Comparison of ENCODE assay signal across 19 cellular contexts in genomic region chr1:145847827-145848226, GRCh38. TPM values are rescaled to one million over a fixed set of nuclear protein-coding genes. Genes with fewer than 3 reads are reported as not detected.
DNase-seq lines count a peak whose midpoint lies in the region; ATAC-seq and TF ChIP-seq lines count a peak whose summit lies in the region.
"Had no signal": no experiment of that assay in that cellular context is flagged by ENCODE, and none has a peak within 500 bp of the region (broad histone marks: within the 10 kb centered on the region; RNA-seq: fewer than 3 reads in every experiment).

No MANE protein-coding gene starts in this region.

- TF ChIP-seq CTCF in activated CD8-positive, alpha-beta T cell treated with anti-CD3 and anti-CD28 coated beads for 36 hours (IDR thresholded peaks at IDR 0.05) = no peak
- TF ChIP-seq CTCF in endothelial cell (IDR thresholded peaks at IDR 0.05; ENCODE audit: unreplicated experiment) = no peak
- no peak for TF ChIP-seq CTCF in osteoblast (IDR thresholded peaks at IDR 0.05; ENCODE audit: extremely low read depth, low read depth, low read length)

- no peak overlapping the region for H3K4me2 ChIP-seq in osteoblast (ENCODE audit: insufficient read depth, low read length)
- H3K4me2 ChIP-seq: BLaER1 treated with 17β-estradiol and CSF1 and Interleukin-3, amounts not matched to agents 10 nM and 100 nM had no signal

- H3K4me1 Mint-ChIP-seq in activated CD8-positive, alpha-beta T cell treated with anti-CD3 and anti-CD28 coated beads for 36 hours (ENCODE audit: low read depth) = peaks cover 13% of the 10 kb centered on the region
- H3K4me1 Mint-ChIP-seq in activated CD8-positive, alpha-beta T cell treated with anti-CD3 and anti-CD28 coated beads, Interleukin-2, amount 10 ng/mL, durations not matched to agents 7 days and 5 days (ENCODE audit: low read depth) = peaks cover 7% of the 10 kb centered on the region
- peaks cover 0 to 8% (median 3%) of the 10 kb centered on the region in 4 donors for H3K4me1 Mint-ChIP-seq in CD4-positive, CD25-positive, alpha-beta regulatory T cell
- H3K4me1 Mint-ChIP-seq in endothelial cell (ENCODE audit: unreplicated experiment) = no peaks in the 10 kb centered on the region

- peaks cover 25% of the 10 kb centered on the region for H3K36me3 ChIP-seq in CD4-positive, CD25-positive, alpha-beta regulatory T cell (ENCODE audit: control insufficient read depth, insufficient read depth, low read length)
- peaks cover 59% of the 10 kb centered on the region for H3K36me3 ChIP-seq in osteoblast (ENCODE audit: insufficient read depth, low read length)

- no peak overlapping the region for H3K27ac Mint-ChIP-seq in activated CD8-positive, alpha-beta T cell treated with anti-CD3 and anti-CD28 coated beads for 36 hours
- no peak overlapping the region for H3K27ac Mint-ChIP-seq in activated CD8-positive, alpha-beta T cell treated with anti-CD3 and anti-CD28 coated beads, Interleukin-2, amount 10 ng/mL, durations not matched to agents 7 days and 5 days
- peak overlapping the region; percentile 23 to 78 (median 65) for H3K27ac Mint-ChIP-seq in CD4-positive, CD25-positive, alpha-beta regulatory T cell
- H3K27ac Mint-ChIP-seq in endothelial cell (ENCODE audit: unreplicated experiment) = no peak overlapping the region
- H3K27ac Mint-ChIP-seq: HFFc6 had no signal

- no peak overlapping the region for H3K4me3 Mint-ChIP-seq in activated CD8-positive, alpha-beta T cell treated with anti-CD3 and anti-CD28 coated beads for 36 hours
- H3K4me3 Mint-ChIP-seq in activated CD8-positive, alpha-beta T cell treated with anti-CD3 and anti-CD28 coated beads, Interleukin-2, amount 10 ng/mL, durations not matched to agents 7 days and 5 days = no peak overlapping the region
- H3K4me3 Mint-ChIP-seq in CD4-positive, CD25-positive, alpha-beta regulatory T cell = peak overlapping the region in 1 of 4 donors; percentile 33
- H3K4me3 Mint-ChIP-seq in endothelial cell (ENCODE audit: unreplicated experiment) = peak overlapping the region; percentile 37
- H3K4me3 Mint-ChIP-seq: CD8-positive, alpha-beta T cell; HFFc6 had no signal

- H2AFZ ChIP-seq in osteoblast (ENCODE audit: low read length) = no peak overlapping the region

- POLR2A ChIA-PET in activated CD8-positive, alpha-beta T cell treated with anti-CD3 and anti-CD28 coated beads for 36 hours (lab: Charles Lee) = interaction anchor here (0.9 to 3.2 kb wide), 11 partner anchors 10 to 190 kb away, joined by 3 to 13 read pairs (median 4); partner anchors contain the start of genes PIAS3, POLR3C, RBM8A and RNF115
- POLR2A ChIA-PET in activated CD8-positive, alpha-beta T cell treated with anti-CD3 and anti-CD28 coated beads, Interleukin-2, amount 10 ng/mL, durations not matched to agents 7 days and 5 days (lab: Charles Lee) = interaction anchor here (0.9 to 1.5 kb wide), 2 partner anchors 11 to 80 kb away, joined by 3 to 10 read pairs; partner anchors contain the start of genes PIAS3 and RBM8A

- CTCF ChIA-PET in activated CD8-positive, alpha-beta T cell treated with anti-CD3 and anti-CD28 coated beads for 36 hours (lab: Charles Lee) = interaction anchor here (1.3 to 9.2 kb wide), 8 partner anchors 13 to 163 kb away, joined by 4 to 231 read pairs (median 80); partner anchors contain the start of genes ANKRD35, ITGA10 and PIAS3
- CTCF ChIA-PET in activated CD8-positive, alpha-beta T cell treated with anti-CD3 and anti-CD28 coated beads, Interleukin-2, amount 10 ng/mL, durations not matched to agents 7 days and 5 days (lab: Charles Lee) = interaction anchor here (0.7 to 11.7 kb wide), 17 partner anchors 13 to 188 kb away, joined by 3 to 271 read pairs (median 46); partner anchors contain the start of genes ANKRD34A, ANKRD35, ITGA10 and PIAS3

- peaks cover 8% of the 10 kb centered on the region for H3K36me3 Mint-ChIP-seq in activated CD8-positive, alpha-beta T cell treated with anti-CD3 and anti-CD28 coated beads for 36 hours (ENCODE audit: low read depth)
- peaks cover 15% of the 10 kb centered on the region for H3K36me3 Mint-ChIP-seq in activated CD8-positive, alpha-beta T cell treated with anti-CD3 and anti-CD28 coated beads, Interleukin-2, amount 10 ng/mL, durations not matched to agents 7 days and 5 days (ENCODE audit: low read depth)
- peaks cover 20% of the 10 kb centered on the region for H3K36me3 Mint-ChIP-seq in CD4-positive, CD25-positive, alpha-beta regulatory T cell
- peaks cover 32% of the 10 kb centered on the region for H3K36me3 Mint-ChIP-seq in endothelial cell (ENCODE audit: low read depth, unreplicated experiment)

- H3K79me2 ChIP-seq in osteoblast (ENCODE audit: insufficient read depth, low read length) = no peaks in the 10 kb centered on the region

- H3K9me3 ChIP-seq in CD4-positive, CD25-positive, alpha-beta regulatory T cell (ENCODE audit: control insufficient read depth in 2 of 2, low read length in 2 of 2) = no peaks in the 10 kb centered on the region
- no peaks in the 10 kb centered on the region for H3K9me3 ChIP-seq in osteoblast (ENCODE audit: low read depth, low read length)
- H3K9me3 ChIP-seq: BLaER1 treated with 17β-estradiol and CSF1 and Interleukin-3, amounts not matched to agents 10 nM and 100 nM; Caco-2 had no signal

- intact Hi-C loops in activated CD8-positive, alpha-beta T cell treated with anti-CD3 and anti-CD28 coated beads for 36 hours (cut with micrococcal nuclease) = loop anchor here (5.0 to 10.0 kb wide), 2 partner anchors 67 to 164 kb away; partner anchors contain the start of genes ITGA10 and PEX11B

- no peaks in the 10 kb centered on the region for H4K20me1 ChIP-seq in osteoblast (ENCODE audit: insufficient read depth, low read length)

- DNase-seq in activated CD8-positive, alpha-beta T cell treated with anti-CD3 and anti-CD28 coated beads for 36 hours = peak; percentile 43
- no peak for DNase-seq in activated CD8-positive, alpha-beta T cell treated with anti-CD3 and anti-CD28 coated beads, Interleukin-2, amount 10 ng/mL, durations not matched to agents 7 days and 5 days
- no peak for DNase-seq in CD4-positive, CD25-positive, alpha-beta regulatory T cell
- DNase-seq in endothelial cell (ENCODE audit: low spot score) (no peak), osteoblast (ENCODE audit: insufficient read length, low spot score, missing footprints) (peak; percentile 61), GOT3 (lab: John Stamatoyannopoulos, UW) (no peak), inferior parietal cortex (ENCODE audit: extremely low spot score) (no peak)
- DNase-seq: ACHN; Caco-2; CD8-positive, alpha-beta T cell; DMS53; GF-D8; HCEC 1CT; HFFc6 had no signal

- no peaks in the 10 kb centered on the region for H3K9me3 Mint-ChIP-seq in activated CD8-positive, alpha-beta T cell treated with anti-CD3 and anti-CD28 coated beads for 36 hours
- H3K9me3 Mint-ChIP-seq in activated CD8-positive, alpha-beta T cell treated with anti-CD3 and anti-CD28 coated beads, Interleukin-2, amount 10 ng/mL, durations not matched to agents 7 days and 5 days (ENCODE audit: insufficient read depth) = no peaks in the 10 kb centered on the region
- no peaks in the 10 kb centered on the region for H3K9me3 Mint-ChIP-seq in CD4-positive, CD25-positive, alpha-beta regulatory T cell
- no peaks in the 10 kb centered on the region for H3K9me3 Mint-ChIP-seq in endothelial cell (ENCODE audit: unreplicated experiment)
- H3K9me3 Mint-ChIP-seq: CD8-positive, alpha-beta T cell; HFFc6 had no signal

- no peak overlapping the region for H3K27ac ChIP-seq in CD4-positive, CD25-positive, alpha-beta regulatory T cell (ENCODE audit: insufficient read depth, low read length, poor library complexity, severe bottlenecking)
- no peak overlapping the region for H3K27ac ChIP-seq in osteoblast (ENCODE audit: low read depth, low read length)
- H3K27ac ChIP-seq: BLaER1 treated with 17β-estradiol and CSF1 and Interleukin-3, amounts not matched to agents 10 nM and 100 nM had no signal

- no peak overlapping the region for H3K4me3 ChIP-seq in CD4-positive, CD25-positive, alpha-beta regulatory T cell (ENCODE audit: low read depth, low read length)
- no peak overlapping the region for H3K4me3 ChIP-seq in osteoblast (ENCODE audit: insufficient read depth, low read length)
- H3K4me3 ChIP-seq: BLaER1 treated with 17β-estradiol and CSF1 and Interleukin-3, amounts not matched to agents 10 nM and 100 nM had no signal

- peaks cover 16% of the 10 kb centered on the region for H3K4me1 ChIP-seq in CD4-positive, CD25-positive, alpha-beta regulatory T cell (ENCODE audit: control insufficient read depth, insufficient read depth, low read length, poor library complexity, severe bottlenecking)
- peaks cover 34% of the 10 kb centered on the region for H3K4me1 ChIP-seq in osteoblast (ENCODE audit: insufficient read depth, low read length)

- ATAC-seq in activated CD8-positive, alpha-beta T cell treated with anti-CD3 and anti-CD28 coated beads for 36 hours = no peak
- ATAC-seq in activated CD8-positive, alpha-beta T cell treated with anti-CD3 and anti-CD28 coated beads, Interleukin-2, amount 10 ng/mL, durations not matched to agents 7 days and 5 days = no peak
- ATAC-seq in CD4-positive, CD25-positive, alpha-beta regulatory T cell (ENCODE audit: low read depth in 2 of 2) = no peak
- no peak for ATAC-seq in GM21423 (IDR thresholded peaks at IDR 0.05; ENCODE audit: unreplicated experiment)
- ATAC-seq: CD8-positive, alpha-beta T cell; HepG2 had no signal

- no peaks in the 10 kb centered on the region for H3K27me3 ChIP-seq in CD4-positive, CD25-positive, alpha-beta regulatory T cell (ENCODE audit: control insufficient read depth, insufficient read depth, low read length)
- H3K27me3 ChIP-seq in osteoblast (ENCODE audit: insufficient read depth, low read length) = no peaks in the 10 kb centered on the region
- H3K27me3 ChIP-seq: BLaER1 treated with 17β-estradiol and CSF1 and Interleukin-3, amounts not matched to agents 10 nM and 100 nM had no signal

- H3K27me3 Mint-ChIP-seq in activated CD8-positive, alpha-beta T cell treated with anti-CD3 and anti-CD28 coated beads for 36 hours = no peaks in the 10 kb centered on the region
- H3K27me3 Mint-ChIP-seq in activated CD8-positive, alpha-beta T cell treated with anti-CD3 and anti-CD28 coated beads, Interleukin-2, amount 10 ng/mL, durations not matched to agents 7 days and 5 days (ENCODE audit: low read depth) = no peaks in the 10 kb centered on the region
- no peaks in the 10 kb centered on the region for H3K27me3 Mint-ChIP-seq in CD4-positive, CD25-positive, alpha-beta regulatory T cell
- peaks cover 3% of the 10 kb centered on the region for H3K27me3 Mint-ChIP-seq in endothelial cell (ENCODE audit: unreplicated experiment)

RNA-seq across cellular contexts. Expression of gene NUDT17, which starts 2.4 kb away (rescaled TPM):
- total RNA-seq in activated CD8-positive, alpha-beta T cell treated with anti-CD3 and anti-CD28 coated beads for 36 hours = 1 to 10 TPM; 3.0 to 3.3 TPM
- total RNA-seq in activated CD8-positive, alpha-beta T cell treated with anti-CD3 and anti-CD28 coated beads, Interleukin-2, amount 10 ng/mL, durations not matched to agents 7 days and 5 days = 1 to 10 TPM; 2.2 to 3.8 TPM
- total RNA-seq in CD4-positive, CD25-positive, alpha-beta regulatory T cell = 3.5 TPM
- polyA plus RNA-seq in CD4-positive, CD25-positive, alpha-beta regulatory T cell = 1 to 10 TPM; 1.6 to 4.8 (median 2.8) TPM
- total RNA-seq in endothelial cell (ENCODE audit: unreplicated experiment) (3.8 TPM), osteoblast (1.8 and 4.0 TPM in 2 replicates)

RNA-seq across cellular contexts. Expression of gene PIAS3, which starts 11.1 kb away (rescaled TPM):
- total RNA-seq in activated CD8-positive, alpha-beta T cell treated with anti-CD3 and anti-CD28 coated beads for 36 hours = 10 to 100 TPM; 17.9 to 18.9 TPM
- 10 to 100 TPM; 19.8 to 23.7 TPM for total RNA-seq in activated CD8-positive, alpha-beta T cell treated with anti-CD3 and anti-CD28 coated beads, Interleukin-2, amount 10 ng/mL, durations not matched to agents 7 days and 5 days
- 21.9 TPM for total RNA-seq in CD4-positive, CD25-positive, alpha-beta regulatory T cell
- 10 to 100 TPM in 3 of 4 donors, 1 to 10 TPM in 1; 8.8 to 16.3 (median 11.8) TPM for polyA plus RNA-seq in CD4-positive, CD25-positive, alpha-beta regulatory T cell
- 38.8 TPM for total RNA-seq in endothelial cell (ENCODE audit: unreplicated experiment)
- 15.2 and 17.4 TPM in 2 replicates for total RNA-seq in osteoblast

RNA-seq across cellular contexts. Expression of gene POLR3C, which starts 23.8 kb away (rescaled TPM):
- 10 to 100 TPM; 38.2 to 39.4 TPM for total RNA-seq in activated CD8-positive, alpha-beta T cell treated with anti-CD3 and anti-CD28 coated beads for 36 hours
- total RNA-seq in activated CD8-positive, alpha-beta T cell treated with anti-CD3 and anti-CD28 coated beads, Interleukin-2, amount 10 ng/mL, durations not matched to agents 7 days and 5 days = 10 to 100 TPM; 29.7 to 31.5 TPM
- 30.3 TPM for total RNA-seq in CD4-positive, CD25-positive, alpha-beta regulatory T cell
- 10 to 100 TPM; 45.1 to 52.2 (median 48.0) TPM for polyA plus RNA-seq in CD4-positive, CD25-positive, alpha-beta regulatory T cell
- 28.4 TPM for total RNA-seq in endothelial cell (ENCODE audit: unreplicated experiment)
- total RNA-seq in osteoblast = 54.3 and 63.1 TPM in 2 replicates

RNA-seq across cellular contexts. Expression of gene RNF115, which starts 23.9 kb away (rescaled TPM):
- total RNA-seq in activated CD8-positive, alpha-beta T cell treated with anti-CD3 and anti-CD28 coated beads for 36 hours = 10 to 100 TPM; 12.6 to 13.1 TPM
- 10 to 100 TPM; 15.1 to 15.5 TPM for total RNA-seq in activated CD8-positive, alpha-beta T cell treated with anti-CD3 and anti-CD28 coated beads, Interleukin-2, amount 10 ng/mL, durations not matched to agents 7 days and 5 days
- 17.3 TPM for total RNA-seq in CD4-positive, CD25-positive, alpha-beta regulatory T cell
- 1 to 10 TPM; 4.1 to 7.6 (median 6.0) TPM for polyA plus RNA-seq in CD4-positive, CD25-positive, alpha-beta regulatory T cell
- total RNA-seq in endothelial cell (ENCODE audit: unreplicated experiment) (13.1 TPM), osteoblast (23.2 and 25.6 TPM in 2 replicates)

RNA-seq across cellular contexts. Expression of gene ANKRD35, which starts 37.8 kb away (rescaled TPM):
- under 1 TPM; 0.54 to 0.59 TPM for total RNA-seq in activated CD8-positive, alpha-beta T cell treated with anti-CD3 and anti-CD28 coated beads for 36 hours
- total RNA-seq in activated CD8-positive, alpha-beta T cell treated with anti-CD3 and anti-CD28 coated beads, Interleukin-2, amount 10 ng/mL, durations not matched to agents 7 days and 5 days = 1 to 10 TPM in 1 of 2 experiments, under 1 TPM in 1; 0.76 to 1.1 TPM
- 0.17 TPM for total RNA-seq in CD4-positive, CD25-positive, alpha-beta regulatory T cell
- polyA plus RNA-seq in CD4-positive, CD25-positive, alpha-beta regulatory T cell = under 1 TPM; 0.24 to 0.45 (median 0.29) TPM
- not detected for total RNA-seq in endothelial cell (ENCODE audit: unreplicated experiment)
- total RNA-seq in osteoblast = 1.4 and 2.1 TPM in 2 replicates
- total RNA-seq: A172; CD8-positive, alpha-beta T cell; H4 had no signal
- polyA plus RNA-seq: HepG2 had no signal

Comparison
In these comparisons a context has a peak if more than half of its experiments do, and no peak if none do; other contexts are left out.
1. DNase-seq: peak in activated CD8-positive, alpha-beta T cell treated with anti-CD3 and anti-CD28 coated beads for 36 hours (single experiment) and osteoblast (single experiment); none in activated CD8-positive, alpha-beta T cell treated with anti-CD3 and anti-CD28 coated beads, Interleukin-2, amount 10 ng/mL, durations not matched to agents 7 days and 5 days (single experiment), CD4-positive, CD25-positive, alpha-beta regulatory T cell (0 of 3), endothelial cell (single experiment), GOT3 (single experiment) and inferior parietal cortex (single experiment).
2. H3K27ac Mint-ChIP-seq: peak in CD4-positive, CD25-positive, alpha-beta regulatory T cell (3 of 3); none in activated CD8-positive, alpha-beta T cell treated with anti-CD3 and anti-CD28 coated beads for 36 hours (single experiment), activated CD8-positive, alpha-beta T cell treated with anti-CD3 and anti-CD28 coated beads, Interleukin-2, amount 10 ng/mL, durations not matched to agents 7 days and 5 days (single experiment) and endothelial cell (single experiment).